In genomic region chr7:64320547-64321495, GRCh38 we compare ENCODE assay signal across 1 cellular context.
TF ChIP-seq lines count a peak whose summit lies in the region.

No MANE protein-coding gene starts in this region.

TF ChIP-seq in K562, 482 proteins besides CTCF, POLR2A, EP300 and RAD21:
- TF ChIP-seq NFXL1 (CRISPR knock-in tag; IDR thresholded peaks at IDR 0.05) (no peak), TCF3 (CRISPR knock-in tag; IDR thresholded peaks at IDR 0.05) (no peak), ZNF253 (CRISPR knock-in tag; conservative IDR thresholded peaks at IDR 0.05) (no peak), NR2F6 (CRISPR knock-in tag; IDR thresholded peaks at IDR 0.05) (no peak)
